In genomic region chr15:29939404-29939803, GRCh38 we compare ENCODE assay signal across 1 cellular context.
TF ChIP-seq lines count a peak whose summit lies in the region.

No MANE protein-coding gene starts in this region.

TF ChIP-seq in HCT116, 20 proteins besides CTCF, POLR2A, EP300 and RAD21 (continued from another document):
- TF ChIP-seq, protein P1, sequence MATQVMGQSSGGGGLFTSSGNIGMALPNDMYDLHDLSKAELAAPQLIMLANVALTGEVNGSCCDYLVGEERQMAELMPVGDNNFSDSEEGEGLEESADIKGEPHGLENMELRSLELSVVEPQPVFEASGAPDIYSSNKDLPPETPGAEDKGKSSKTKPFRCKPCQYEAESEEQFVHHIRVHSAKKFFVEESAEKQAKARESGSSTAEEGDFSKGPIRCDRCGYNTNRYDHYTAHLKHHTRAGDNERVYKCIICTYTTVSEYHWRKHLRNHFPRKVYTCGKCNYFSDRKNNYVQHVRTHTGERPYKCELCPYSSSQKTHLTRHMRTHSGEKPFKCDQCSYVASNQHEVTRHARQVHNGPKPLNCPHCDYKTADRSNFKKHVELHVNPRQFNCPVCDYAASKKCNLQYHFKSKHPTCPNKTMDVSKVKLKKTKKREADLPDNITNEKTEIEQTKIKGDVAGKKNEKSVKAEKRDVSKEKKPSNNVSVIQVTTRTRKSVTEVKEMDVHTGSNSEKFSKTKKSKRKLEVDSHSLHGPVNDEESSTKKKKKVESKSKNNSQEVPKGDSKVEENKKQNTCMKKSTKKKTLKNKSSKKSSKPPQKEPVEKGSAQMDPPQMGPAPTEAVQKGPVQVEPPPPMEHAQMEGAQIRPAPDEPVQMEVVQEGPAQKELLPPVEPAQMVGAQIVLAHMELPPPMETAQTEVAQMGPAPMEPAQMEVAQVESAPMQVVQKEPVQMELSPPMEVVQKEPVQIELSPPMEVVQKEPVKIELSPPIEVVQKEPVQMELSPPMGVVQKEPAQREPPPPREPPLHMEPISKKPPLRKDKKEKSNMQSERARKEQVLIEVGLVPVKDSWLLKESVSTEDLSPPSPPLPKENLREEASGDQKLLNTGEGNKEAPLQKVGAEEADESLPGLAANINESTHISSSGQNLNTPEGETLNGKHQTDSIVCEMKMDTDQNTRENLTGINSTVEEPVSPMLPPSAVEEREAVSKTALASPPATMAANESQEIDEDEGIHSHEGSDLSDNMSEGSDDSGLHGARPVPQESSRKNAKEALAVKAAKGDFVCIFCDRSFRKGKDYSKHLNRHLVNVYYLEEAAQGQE (IDR thresholded peaks at IDR 0.05; ENCODE audit: low read depth) = no peak
- TF ChIP-seq CEBPB (IDR thresholded peaks at IDR 0.05; ENCODE audit: low read depth) = no peak
- TF ChIP-seq FOSL1 (IDR thresholded peaks at IDR 0.05; ENCODE audit: low read depth) = no peak
- no peak for TF ChIP-seq ELF1 (IDR thresholded peaks at IDR 0.05; ENCODE audit: borderline replicate concordance, low read depth)
- TF ChIP-seq SRF (IDR thresholded peaks at IDR 0.05; ENCODE audit: low read depth) = no peak
- no peak for TF ChIP-seq CBX3 (IDR thresholded peaks at IDR 0.05; ENCODE audit: low read depth)
- no peak for TF ChIP-seq EZH2phosphoT487 (IDR thresholded peaks at IDR 0.05; ENCODE audit: borderline replicate concordance)
- no peak for TF ChIP-seq EGR1 (IDR thresholded peaks at IDR 0.05; ENCODE audit: low read depth)
- TF ChIP-seq SP1 (IDR thresholded peaks at IDR 0.05; ENCODE audit: low read depth) = no peak
- TF ChIP-seq POLR2AphosphoS5 (IDR thresholded peaks at IDR 0.05; ENCODE audit: low read depth, low read length) = no peak
